ENCODE assay signal across 19 cellular contexts in genomic region chr11:120629407-120629806, GRCh38.
"Had no signal": no experiment of that assay in that cellular context is flagged by ENCODE, and none has a peak within 500 bp of the region (broad histone marks: within the 10 kb centered on the region; RNA-seq: fewer than 3 reads in every experiment).

No MANE protein-coding gene starts in this region.

- H3K4me1 Mint-ChIP-seq: mesothelial cell of epicardium; stimulated activated effector memory CD8-positive, alpha-beta T cell treated with anti-CD3 and anti-CD28 coated beads, Interleukin-12 subunit alpha, Interleukin-12 subunit beta, amount 100 ng/mL, for 72 hours; stimulated activated naive CD8-positive, alpha-beta T cell treated with anti-CD3 and anti-CD28 coated beads, Interleukin-15, amount 100 ng/mL, for 72 hours had no signal

- H3K4me1 ChIP-seq: foreskin keratinocyte, parathyroid adenoma, prostate gland, right lobe of liver, testis, tibial nerve, upper lobe of right lung, vagina had no signal

- H3K9me3 ChIP-seq: prostate gland, right lobe of liver, testis, tibial nerve, upper lobe of right lung, vagina had no signal

- H2AFZ ChIP-seq: parathyroid adenoma had no signal

- H3K79me2 ChIP-seq: parathyroid adenoma had no signal

- H3K27me3 ChIP-seq: right lobe of liver, testis, tibial nerve, upper lobe of right lung, vagina had no signal

- H3K36me3 ChIP-seq: prostate gland, right lobe of liver, tibial nerve, upper lobe of right lung, vagina had no signal

- H3K4me3 Mint-ChIP-seq: dendritic cell treated with granulocyte-macrophage colony-stimulating factor and Interleukin-4, amounts not matched to agents 40 ng/mL and 50 ng/mL, for 4 days; memory B cell; mesothelial cell of epicardium; natural killer cell; stimulated activated effector memory CD8-positive, alpha-beta T cell treated with anti-CD3 and anti-CD28 coated beads, Interleukin-12 subunit alpha, Interleukin-12 subunit beta, amount 100 ng/mL, for 72 hours; stimulated activated naive CD8-positive, alpha-beta T cell treated with anti-CD3 and anti-CD28 coated beads, Interleukin-15, amount 100 ng/mL, for 72 hours had no signal

- H3K4me3 ChIP-seq: prostate gland, right lobe of liver, testis, tibial nerve, upper lobe of right lung, vagina had no signal

- H3K36me3 Mint-ChIP-seq: memory B cell; mesothelial cell of epicardium; natural killer cell; stimulated activated effector memory CD8-positive, alpha-beta T cell treated with anti-CD3 and anti-CD28 coated beads, Interleukin-12 subunit alpha, Interleukin-12 subunit beta, amount 100 ng/mL, for 72 hours had no signal

- H3K27ac ChIP-seq: foreskin keratinocyte, parathyroid adenoma, prostate gland, right lobe of liver, testis, tibial nerve, upper lobe of right lung, vagina had no signal

- H3K27ac Mint-ChIP-seq: dendritic cell treated with granulocyte-macrophage colony-stimulating factor and Interleukin-4, amounts not matched to agents 40 ng/mL and 50 ng/mL, for 4 days; memory B cell; mesothelial cell of epicardium; natural killer cell; stimulated activated effector memory CD8-positive, alpha-beta T cell treated with anti-CD3 and anti-CD28 coated beads, Interleukin-12 subunit alpha, Interleukin-12 subunit beta, amount 100 ng/mL, for 72 hours; stimulated activated naive CD8-positive, alpha-beta T cell treated with anti-CD3 and anti-CD28 coated beads, Interleukin-15, amount 100 ng/mL, for 72 hours had no signal

- ATAC-seq: foreskin keratinocyte; left lobe of liver; natural killer cell; right lobe of liver; stimulated activated effector memory CD8-positive, alpha-beta T cell treated with anti-CD3 and anti-CD28 coated beads, Interleukin-12 subunit alpha, Interleukin-12 subunit beta, amount 100 ng/mL, for 72 hours; stimulated activated naive CD8-positive, alpha-beta T cell treated with anti-CD3 and anti-CD28 coated beads, Interleukin-15, amount 100 ng/mL, for 72 hours; upper lobe of right lung had no signal

- H3K9me3 Mint-ChIP-seq: dendritic cell treated with granulocyte-macrophage colony-stimulating factor and Interleukin-4, amounts not matched to agents 40 ng/mL and 50 ng/mL, for 4 days; memory B cell; mesothelial cell of epicardium; natural killer cell; stimulated activated effector memory CD8-positive, alpha-beta T cell treated with anti-CD3 and anti-CD28 coated beads, Interleukin-12 subunit alpha, Interleukin-12 subunit beta, amount 100 ng/mL, for 72 hours; stimulated activated naive CD8-positive, alpha-beta T cell treated with anti-CD3 and anti-CD28 coated beads, Interleukin-15, amount 100 ng/mL, for 72 hours had no signal

- DNase-seq: erythroblast; foreskin keratinocyte; islet precursor cell; natural killer cell; right lobe of liver; stimulated activated CD4-positive, alpha-beta T cell treated with anti-CD3 and anti-CD28 coated beads, Interleukin-4, amount 100 ng/mL, for 1 hour; stimulated activated CD8-positive, alpha-beta memory T cell treated with anti-CD3 and anti-CD28 coated beads, Interleukin-4, amount 100 ng/mL, for 48 hours; stimulated activated naive CD8-positive, alpha-beta T cell treated with anti-CD3 and anti-CD28 coated beads, Interleukin-15, amount 100 ng/mL, for 72 hours; testis; upper lobe of right lung had no signal

- H3K9ac ChIP-seq: parathyroid adenoma had no signal
